Comparison of ENCODE assay signal across 8 cellular contexts in genomic region chr2:197705143-197705911, GRCh38. TPM values are rescaled to one million over a fixed set of nuclear protein-coding genes. Genes with fewer than 3 reads are reported as not detected.
DNase-seq lines count a peak whose midpoint lies in the region; ATAC-seq and TF ChIP-seq lines count a peak whose summit lies in the region.

Gene MARS2, plus strand, starts transcription at chr2:197705369. Its CDS starts 37 bp downstream, at chr2:197705406.

- POLR2A ChIA-PET in T-cell (lab: Charles Lee): interaction anchor here (0.5 to 1.1 kb wide), 11 partner anchors 8 to 1637 kb away, joined by 3 to 9 read pairs (median 5); partner anchors contain the start of genes COQ10B (in 1 of the 2), GTF3C3 (in 1 of the 2), HSPD1 (in 1 of the 2) and HSPE1 (in 1 of the 2)

- H3K36me3 Mint-ChIP-seq in T-cell: peaks cover 16% of the 10 kb centered on the region

- ATAC-seq in HG02840 (IDR thresholded peaks at IDR 0.05; ENCODE audit: low FRiP score, unreplicated experiment): peak; percentile 84
- peak; percentile 83 to 90 (median 84) for ATAC-seq in T-cell (replicated peaks in 1 of 4)
- ATAC-seq in heart left ventricle: peak; percentile 91 to 97 (median 97)
- ATAC-seq in upper lobe of right lung: peak; percentile 97

- H3K4me3 Mint-ChIP-seq in T-cell: peak within 1 kb of the TSS; percentile 78 to 89 (median 88)

- peaks cover 14 to 41% of the 10 kb centered on the region in 2 donors for H3K4me1 ChIP-seq in adrenal gland (replicated peaks in 1 of 2)
- H3K4me1 ChIP-seq in heart left ventricle: peaks cover 0 to 43% (median 26%) of the 10 kb centered on the region in 12 donors
- peaks cover 39% of the 10 kb centered on the region for H3K4me1 ChIP-seq in upper lobe of right lung

- H3K36me3 ChIP-seq in adrenal gland (replicated peaks in 1 of 2) (no peaks in the 10 kb centered on the region), heart left ventricle (peaks cover 0 to 5% (median 0%) of the 10 kb centered on the region in 9 donors), upper lobe of right lung (no peaks in the 10 kb centered on the region)

- H3K4me3 ChIP-seq in adrenal gland (peak within 1 kb of the TSS; percentile 78 to 92 (median 86)), heart left ventricle (peak within 1 kb of the TSS; percentile 70 to 93 (median 88)), upper lobe of right lung (peak within 1 kb of the TSS; percentile 91)

- no peaks in the 10 kb centered on the region for H3K27me3 ChIP-seq in adrenal gland
- no peaks in the 10 kb centered on the region for H3K27me3 ChIP-seq in heart left ventricle
- no peaks in the 10 kb centered on the region for H3K27me3 ChIP-seq in upper lobe of right lung

- in situ Hi-C loops in GM13976 (cut with MboI; ENCODE audit: low sequenced_read_pairs, unreplicated experiment): loop anchor here (5.0 kb wide), 1 partner anchor 72 kb away; no protein-coding TSS in a partner anchor

- H3K4me1 Mint-ChIP-seq in T-cell: peaks cover 46 to 50% (median 46%) of the 10 kb centered on the region in 3 donors

- H3K27me3 Mint-ChIP-seq in T-cell: peaks cover 4 to 12% of the 10 kb centered on the region in 2 donors

- CTCF ChIA-PET in T-cell (lab: Charles Lee): interaction anchor here in 1 of 2 donors (0.5 to 1.7 kb wide), 8 partner anchors 10 to 1557 kb away, joined by 3 to 7 read pairs (median 3); partner anchors contain the start of genes GTF3C3 and PLCL1

- TF ChIP-seq POLR2A in adrenal gland (IDR thresholded peaks at IDR 0.05) (peak in 1 of 2 donors; percentile 75), heart left ventricle (IDR thresholded peaks at IDR 0.05) (peak in 1 of 2 donors; percentile 66)

- 0 to 1% (median 0%) methylated on average over 1 to 85 of the region's 85 CpGs for WGBS in adrenal gland, 4 donors
- WGBS in heart left ventricle, 4 donors: 0 to 1% (median 0%) methylated on average over 15 to 85 of the region's 85 CpGs

- DNase-seq in GM13976 (ENCODE audit: low spot score) (peak; percentile 97), NCI-H1436 (lab: John Stamatoyannopoulos, UW) (peak; percentile 82), T-cell (peak; percentile 81 to 94 (median 90)), adrenal gland (peak; percentile 92 to 96 (median 95)), heart left ventricle (peak; percentile 94 to 97 (median 95)), posterior vena cava (ENCODE audit: low spot score) (peak; percentile 99), upper lobe of right lung (peak; percentile 97)

- intact Hi-C loops in adrenal gland (cut with DNase I): loop anchor here in 1 of 2 donors (5.0 kb wide), 1 partner anchor 72 kb away; no protein-coding TSS in a partner anchor
- intact Hi-C loops in heart left ventricle (cut with DNase I): loop anchor here (1.0 to 10.0 kb wide), 13 partner anchors 69 to 592 kb away; partner anchors contain the start of genes MOB4 (in 4 of the 10), HSPE1 (in 2 of the 10), SF3B1 (in 2 of the 10) and COQ10B (in 1 of the 10)
- intact Hi-C loops in posterior vena cava (cut with DNase I): loop anchor here in 1 of 2 donors (10.0 kb wide), 1 partner anchor 191 kb away; the partner anchor contains the start of gene MOB4
- intact Hi-C loops in upper lobe of right lung (cut with DNase I): no loop called here

- no peaks in the 10 kb centered on the region for H3K9me3 Mint-ChIP-seq in T-cell

- peak within 1 kb of the TSS; percentile 75 to 89 (median 85) for H3K27ac ChIP-seq in adrenal gland
- H3K27ac ChIP-seq in heart left ventricle: peak within 1 kb of the TSS in 11 of 12 donors; percentile 77 to 92 (median 86)
- peak within 1 kb of the TSS; percentile 92 for H3K27ac ChIP-seq in upper lobe of right lung

- no peaks in the 10 kb centered on the region for H3K9me3 ChIP-seq in adrenal gland (replicated peaks in 1 of 3)
- H3K9me3 ChIP-seq in heart left ventricle: no peaks in the 10 kb centered on the region
- H3K9me3 ChIP-seq in upper lobe of right lung: no peaks in the 10 kb centered on the region

- TF ChIP-seq CTCF in GM13976 (IDR thresholded peaks at IDR 0.05; ENCODE audit: borderline replicate concordance, control extremely low read depth, extremely low read depth, insufficient read depth, missing control alignments) (no peak), adrenal gland (IDR thresholded peaks at IDR 0.05) (no peak), heart left ventricle (IDR thresholded peaks at IDR 0.05) (peak in 3 of 12 donors; percentile 4 to 25 (median 11)), upper lobe of right lung (IDR thresholded peaks at IDR 0.05) (no peak)

- H3K27ac Mint-ChIP-seq in T-cell: peak within 1 kb of the TSS; percentile 94

RNA-seq across cellular contexts. Expression of gene MARS2, which starts in this region (rescaled TPM):
- 10 to 100 TPM; 11.2 to 17.1 (median 14.0) TPM for total RNA-seq in T-cell
- 10 to 100 TPM in 4 of 8 donors, 1 to 10 TPM in 4; 7.0 to 24.9 (median 10.3) TPM for total RNA-seq in adrenal gland
- polyA plus RNA-seq in adrenal gland: 10 to 100 TPM in 1 of 3 donors, 1 to 10 TPM in 2; 1.1 to 14.8 (median 2.0) TPM
- total RNA-seq in heart left ventricle: 1 to 10 TPM; 5.9 to 9.6 (median 7.0) TPM
- 10 to 100 TPM in 1 of 2 donors, 1 to 10 TPM in 1; 2.6 to 10.3 TPM for polyA plus RNA-seq in heart left ventricle
- total RNA-seq in posterior vena cava: 1 to 10 TPM; 3.4 to 3.5 TPM
- total RNA-seq in upper lobe of right lung: 6.5 TPM

Comparison
In these comparisons a context has a peak if more than half of its experiments do, and no peak if none do; other contexts are left out.
1. Peak in every context shown above with its lines: DNase-seq, ATAC-seq, H3K4me3 ChIP-seq and H3K27ac ChIP-seq.